1 cellular context compared by ENCODE assay signal in the genomic region with DNA sequence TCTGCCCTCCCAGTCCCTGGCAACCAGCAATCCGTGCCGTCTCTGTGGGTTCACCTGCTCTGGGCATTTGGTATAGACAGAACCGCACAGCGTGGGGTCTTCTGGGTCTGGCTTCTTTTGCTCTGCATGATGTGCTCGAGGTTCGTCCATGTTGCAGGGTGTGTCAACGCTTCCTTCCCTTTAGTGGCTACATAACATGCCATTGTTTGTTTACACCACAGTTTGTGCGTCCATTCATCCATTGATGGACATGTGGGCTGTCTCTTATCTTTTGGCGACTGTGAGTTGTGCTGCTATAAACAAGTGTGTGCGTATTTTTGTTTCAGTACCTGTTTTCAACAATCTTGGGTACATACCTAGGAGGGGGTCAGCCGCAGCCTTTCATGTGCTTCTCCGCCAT.
TF ChIP-seq lines count a peak whose summit lies in the region.

No MANE protein-coding gene starts in this region.

TF ChIP-seq in H1, 55 proteins besides CTCF, POLR2A, EP300 and RAD21:
- TF ChIP-seq TCF12 (IDR thresholded peaks at IDR 0.05; ENCODE audit: low read depth, low read length) (no peak), PHF8 (conservative IDR thresholded peaks at IDR 0.05; ENCODE audit: low read depth, low read length) (no peak), BCL11A (IDR thresholded peaks at IDR 0.05; ENCODE audit: low read depth in 2 of 2, low read length in 2 of 2) (no peak), RNF2 (IDR thresholded peaks at IDR 0.05; ENCODE audit: borderline replicate concordance, low read depth, low read length, missing control alignments, poor library complexity, severe bottlenecking) (no peak), SAP30 (IDR thresholded peaks at IDR 0.05; ENCODE audit: insufficient read depth, insufficient replicate concordance, low read length) (no peak), SUZ12 (IDR thresholded peaks at IDR 0.05; ENCODE audit: low read length) (no peak), EZH2 (IDR thresholded peaks at IDR 0.05; ENCODE audit: low read depth, low read length, severe bottlenecking) (no peak), NRF1 (IDR thresholded peaks at IDR 0.05; ENCODE audit: low read depth, low read length) (no peak), POLR2AphosphoS5 (IDR thresholded peaks at IDR 0.05; ENCODE audit: low read depth, low read length) (no peak), CBX8 (IDR thresholded peaks at IDR 0.05; ENCODE audit: borderline replicate concordance, low read depth, low read length) (no peak), CHD1 (IDR thresholded peaks at IDR 0.05; ENCODE audit: low read depth, low read length) (no peak)
- TF ChIP-seq, protein P1, sequence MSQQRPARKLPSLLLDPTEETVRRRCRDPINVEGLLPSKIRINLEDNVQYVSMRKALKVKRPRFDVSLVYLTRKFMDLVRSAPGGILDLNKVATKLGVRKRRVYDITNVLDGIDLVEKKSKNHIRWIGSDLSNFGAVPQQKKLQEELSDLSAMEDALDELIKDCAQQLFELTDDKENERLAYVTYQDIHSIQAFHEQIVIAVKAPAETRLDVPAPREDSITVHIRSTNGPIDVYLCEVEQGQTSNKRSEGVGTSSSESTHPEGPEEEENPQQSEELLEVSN (IDR thresholded peaks at IDR 0.05): no peak
